ENCODE assay signal across 13 cellular contexts in genomic region chr5:72465068-72465467, GRCh38. TPM values are rescaled to one million over a fixed set of nuclear protein-coding genes. Genes with fewer than 3 reads are reported as not detected.
DNase-seq lines count a peak whose midpoint lies in the region; ATAC-seq and TF ChIP-seq lines count a peak whose summit lies in the region.
"Had no signal": no experiment of that assay in that cellular context is flagged by ENCODE, and none has a peak within 500 bp of the region (broad histone marks: within the 10 kb centered on the region; RNA-seq: fewer than 3 reads in every experiment).

No MANE protein-coding gene starts in this region.

- in situ Hi-C loops in HAP-1 (cut with MboI; ENCODE audit: low sequenced_read_pairs) = no loop called here

- peaks cover 0 to 17% (median 0%) of the 10 kb centered on the region in 4 donors for H3K4me1 ChIP-seq in stomach
- no peaks in the 10 kb centered on the region for H3K4me1 ChIP-seq in HAP-1

- no peaks in the 10 kb centered on the region for H3K27me3 ChIP-seq in stomach
- H3K27me3 ChIP-seq in HAP-1 (ENCODE audit: low read depth) = no peaks in the 10 kb centered on the region

- TF ChIP-seq POLR2A in GM18505 (IDR thresholded peaks at IDR 0.05; ENCODE audit: borderline replicate concordance, extremely low read depth, insufficient read depth, insufficient read length) (no peak), stomach (IDR thresholded peaks at IDR 0.05) (no peak)

- H3K4me3 Mint-ChIP-seq in dendritic cell treated with granulocyte-macrophage colony-stimulating factor and Interleukin-4, amounts not matched to agents 40 ng/mL and 50 ng/mL, for 4 days = peak overlapping the region; percentile 34
- H3K4me3 Mint-ChIP-seq: activated naive CD4-positive, alpha-beta T cell treated with anti-CD3 and anti-CD28 coated beads for 36 hours had no signal

- intact Hi-C loops in dendritic cell treated with granulocyte-macrophage colony-stimulating factor and Interleukin-4, amounts not matched to agents 40 ng/mL and 50 ng/mL, for 4 days (cut with micrococcal nuclease) = loop anchor here (5.0 kb wide), 2 partner anchors 42 to 98 kb away; partner anchors contain the start of gene ZNF366
- intact Hi-C loops in stomach (cut with DNase I; ENCODE audit: low total_unique reads) = no loop called here

- H3K9me3 Mint-ChIP-seq in dendritic cell treated with granulocyte-macrophage colony-stimulating factor and Interleukin-4, amounts not matched to agents 40 ng/mL and 50 ng/mL, for 4 days = no peaks in the 10 kb centered on the region
- H3K9me3 Mint-ChIP-seq: activated naive CD4-positive, alpha-beta T cell treated with anti-CD3 and anti-CD28 coated beads for 36 hours had no signal

- no peaks in the 10 kb centered on the region for H3K27me3 Mint-ChIP-seq in dendritic cell treated with granulocyte-macrophage colony-stimulating factor and Interleukin-4, amounts not matched to agents 40 ng/mL and 50 ng/mL, for 4 days

- peak overlapping the region; percentile 92 for H3K27ac Mint-ChIP-seq in dendritic cell treated with granulocyte-macrophage colony-stimulating factor and Interleukin-4, amounts not matched to agents 40 ng/mL and 50 ng/mL, for 4 days
- H3K27ac Mint-ChIP-seq: activated naive CD4-positive, alpha-beta T cell treated with anti-CD3 and anti-CD28 coated beads for 36 hours had no signal

- H3K36me3 ChIP-seq in stomach = no peaks in the 10 kb centered on the region
- no peaks in the 10 kb centered on the region for H3K36me3 ChIP-seq in HAP-1 (replicated peaks)

- no peak overlapping the region for H3K27ac ChIP-seq in stomach

- H3K9me3 ChIP-seq in stomach (no peaks in the 10 kb centered on the region), HAP-1 (no peaks in the 10 kb centered on the region)

- no peak for DNase-seq in stomach
- no peak for DNase-seq in HAP-1 (ENCODE audit: low spot score in 2 of 2)
- no peak for DNase-seq in T-helper 9 cell
- DNase-seq in effector CD4-positive, alpha-beta T cell = no peak
- DNase-seq: activated CD4-positive, alpha-beta T cell treated with anti-CD3 and anti-CD28 coated beads, Interleukin-2, amount 50 U/mL, for 1 hour; activated naive CD4-positive, alpha-beta T cell treated with anti-CD3 and anti-CD28 coated beads for 36 hours; C1 segment of cervical spinal cord; retina had no signal

- TF ChIP-seq CTCF in stomach (IDR thresholded peaks at IDR 0.05) = no peak

- WGBS in stomach, 5 donors = 37 to 68% (median 58%) methylated on average over 2 of the region's 2 CpGs

- peaks cover 78% of the 10 kb centered on the region for H3K36me3 Mint-ChIP-seq in dendritic cell treated with granulocyte-macrophage colony-stimulating factor and Interleukin-4, amounts not matched to agents 40 ng/mL and 50 ng/mL, for 4 days (ENCODE audit: low read depth)

- no peak overlapping the region for H3K4me3 ChIP-seq in stomach
- no peak overlapping the region for H3K4me3 ChIP-seq in HAP-1
- H3K4me3 ChIP-seq: lung had no signal

- H3K4me1 Mint-ChIP-seq in dendritic cell treated with granulocyte-macrophage colony-stimulating factor and Interleukin-4, amounts not matched to agents 40 ng/mL and 50 ng/mL, for 4 days (ENCODE audit: low read depth) = peaks cover 67% of the 10 kb centered on the region

- peak; percentile 22 for ATAC-seq in GM18505 (IDR thresholded peaks at IDR 0.05; ENCODE audit: unreplicated experiment)
- ATAC-seq in GM21360 (IDR thresholded peaks at IDR 0.05; ENCODE audit: unreplicated experiment) = peak; percentile 35
- ATAC-seq in HG03039 (IDR thresholded peaks at IDR 0.05; ENCODE audit: unreplicated experiment) = peak; percentile 31

- TF ChIP-seq EP300 in stomach (IDR thresholded peaks at IDR 0.05) = no peak

RNA-seq across cellular contexts. Expression of gene ZNF366, which starts 42.1 kb away (rescaled TPM):
- total RNA-seq in stomach = 1 to 10 TPM in 4 of 5 donors, not detected in 1; 1.7 to 6.8 (median 4.5) TPM
- polyA plus RNA-seq in stomach = under 1 TPM; 0.10 to 0.46 (median 0.37) TPM
- total RNA-seq: activated naive CD4-positive, alpha-beta T cell treated with anti-CD3 and anti-CD28 coated beads for 36 hours had no signal
